1 cellular context compared by ENCODE assay signal in genomic region chr6:143941852-143942627, GRCh38.
TF ChIP-seq lines count a peak whose summit lies in the region.

No MANE protein-coding gene starts in this region.

TF ChIP-seq in HepG2, 621 proteins besides CTCF, POLR2A, EP300 and RAD21 (continued from another document):
- TF ChIP-seq BCLAF1 (IDR thresholded peaks at IDR 0.05) (no peak), RFX1 (IDR thresholded peaks at IDR 0.05) (no peak), ZNF614 (CRISPR knock-in tag; IDR thresholded peaks at IDR 0.05; ENCODE audit: borderline replicate concordance) (no peak), ZNF558 (CRISPR knock-in tag; IDR thresholded peaks at IDR 0.05; ENCODE audit: borderline replicate concordance) (no peak), FOXA1 (IDR thresholded peaks at IDR 0.05) (no peak), FOXA1 (CRISPR knock-in tag; IDR thresholded peaks at IDR 0.05) (no peak), ARNTL (CRISPR knock-in tag; IDR thresholded peaks at IDR 0.05) (no peak), ASH2L (IDR thresholded peaks at IDR 0.05; ENCODE audit: insufficient read length, low read depth, low read length) (no peak), ZNF333 (CRISPR knock-in tag; IDR thresholded peaks at IDR 0.05; ENCODE audit: borderline replicate concordance) (no peak), PLSCR1 (CRISPR knock-in tag; IDR thresholded peaks at IDR 0.05; ENCODE audit: borderline replicate concordance) (no peak), ZNF737 (CRISPR knock-in tag; IDR thresholded peaks at IDR 0.05; ENCODE audit: borderline replicate concordance) (no peak)
